24 cellular contexts compared by ENCODE assay signal in genomic region chr1:64944913-64945312, GRCh38.
"Had no signal": no experiment of that assay in that cellular context is flagged by ENCODE, and none has a peak within 500 bp of the region (broad histone marks: within the 10 kb centered on the region; RNA-seq: fewer than 3 reads in every experiment).

No MANE protein-coding gene starts in this region.

- H3K9me3 Mint-ChIP-seq: nephron; stimulated activated naive B cell treated with anti-CD40 and anti-IgM and Interleukin-4, amounts not matched to agents 10 μg/mL and 1 μg/mL and 100 μg/mL, for 72 hours; stimulated activated naive CD8-positive, alpha-beta T cell treated with anti-CD3 and anti-CD28 coated beads, Interleukin-15, amount 100 ng/mL, for 72 hours had no signal

- DNase-seq: colonic mucosa; dermis blood vessel endothelial cell; esophagus squamous epithelium; foreskin fibroblast; kidney; left cardiac atrium; left ventricle myocardium superior; mesenchymal stem cell; midbrain; occipital lobe; retina; right lobe of liver; stimulated activated CD4-positive, alpha-beta T cell treated with anti-CD3 and anti-CD28 coated beads, Interleukin-2, amount 100 ng/mL, for 24 hours; stimulated activated CD4-positive, alpha-beta T cell treated with anti-CD3 and anti-CD28 coated beads, Interleukin-4, amount 100 ng/mL, for 4 hours; stimulated activated naive B cell treated with anti-CD40 and anti-IgM and Interleukin-4, amounts not matched to agents 10 μg/mL and 1 μg/mL and 100 μg/mL, for 72 hours; stimulated activated naive CD8-positive, alpha-beta T cell treated with anti-CD3 and anti-CD28 coated beads, Interleukin-15, amount 100 ng/mL, for 72 hours; substantia nigra; transverse colon had no signal

- H3K4me3 Mint-ChIP-seq: nephron; stimulated activated naive B cell treated with anti-CD40 and anti-IgM and Interleukin-4, amounts not matched to agents 10 μg/mL and 1 μg/mL and 100 μg/mL, for 72 hours; stimulated activated naive CD8-positive, alpha-beta T cell treated with anti-CD3 and anti-CD28 coated beads, Interleukin-15, amount 100 ng/mL, for 72 hours had no signal

- H3K9ac ChIP-seq: parathyroid adenoma had no signal

- H3K36me3 ChIP-seq: colonic mucosa, esophagus squamous epithelium, prostate gland, right lobe of liver, thoracic aorta, transverse colon had no signal

- H3K4me3 ChIP-seq: colonic mucosa, esophagus squamous epithelium, lung, prostate gland, right lobe of liver, skin epidermis, thoracic aorta, transverse colon had no signal

- H3K9me3 ChIP-seq: colonic mucosa, esophagus squamous epithelium, prostate gland, right lobe of liver, thoracic aorta, transverse colon had no signal

- H3K27me3 ChIP-seq: colonic mucosa, esophagus squamous epithelium, right lobe of liver, transverse colon had no signal

- ATAC-seq: left cardiac atrium; left ventricle myocardium superior; stimulated activated naive B cell treated with anti-CD40 and anti-IgM and Interleukin-4, amounts not matched to agents 10 μg/mL and 1 μg/mL and 100 μg/mL, for 72 hours; stimulated activated naive CD8-positive, alpha-beta T cell treated with anti-CD3 and anti-CD28 coated beads, Interleukin-15, amount 100 ng/mL, for 72 hours had no signal

- FAIRE-seq: kidney had no signal

- H2AFZ ChIP-seq: parathyroid adenoma had no signal

- H3K4me1 ChIP-seq: prostate gland had no signal

- H3K27me3 Mint-ChIP-seq: stimulated activated naive B cell treated with anti-CD40 and anti-IgM and Interleukin-4, amounts not matched to agents 10 μg/mL and 1 μg/mL and 100 μg/mL, for 72 hours; stimulated activated naive CD8-positive, alpha-beta T cell treated with anti-CD3 and anti-CD28 coated beads, Interleukin-15, amount 100 ng/mL, for 72 hours had no signal

- H3K27ac Mint-ChIP-seq: nephron; stimulated activated naive B cell treated with anti-CD40 and anti-IgM and Interleukin-4, amounts not matched to agents 10 μg/mL and 1 μg/mL and 100 μg/mL, for 72 hours; stimulated activated naive CD8-positive, alpha-beta T cell treated with anti-CD3 and anti-CD28 coated beads, Interleukin-15, amount 100 ng/mL, for 72 hours had no signal

- H3K27ac ChIP-seq: colonic mucosa, esophagus squamous epithelium, parathyroid adenoma, prostate gland, right lobe of liver, skin epidermis, thoracic aorta, transverse colon had no signal
